In the genomic region with DNA sequence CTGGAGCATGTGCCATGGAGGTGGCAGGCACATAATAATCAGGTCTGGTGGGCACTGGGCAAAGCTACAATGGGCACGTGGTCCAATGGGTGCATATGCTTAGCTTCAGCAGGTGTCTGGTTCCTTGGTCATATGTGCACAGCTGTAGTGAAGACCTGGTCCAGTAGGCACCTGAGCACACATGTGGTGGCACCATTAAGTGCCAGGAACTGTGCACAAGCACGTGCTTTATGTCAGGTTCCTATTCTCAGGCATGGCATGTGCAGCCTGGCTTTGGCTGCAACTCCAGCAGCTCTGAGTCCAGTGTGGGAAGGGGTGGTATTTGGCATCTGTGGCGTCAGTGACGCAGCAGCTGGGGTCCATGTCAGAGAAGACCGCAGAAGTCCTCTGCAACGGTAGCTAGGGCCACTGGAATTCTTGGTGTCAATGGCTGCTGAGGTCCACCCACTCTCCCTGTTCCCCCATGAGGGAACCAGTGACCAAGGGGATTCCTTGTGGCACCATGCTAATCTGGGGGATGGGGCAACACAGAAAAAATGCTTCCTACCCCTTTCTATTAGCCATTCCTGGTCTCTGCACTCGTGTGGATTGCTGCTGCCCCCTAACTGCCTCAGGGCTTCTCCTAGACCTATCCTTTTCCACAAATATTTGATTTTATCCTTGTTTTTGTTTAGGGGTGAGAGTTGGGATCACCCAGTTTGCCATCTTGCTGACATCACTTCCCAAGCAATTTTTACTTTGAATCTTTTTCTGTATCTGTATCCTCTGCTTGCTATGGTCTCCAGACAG, we compare ENCODE assay signal across 2 cellular contexts.
TF ChIP-seq lines count a peak whose summit lies in the region.

No MANE protein-coding gene starts in this region.

TF ChIP-seq in GM23338, 12 proteins besides CTCF, POLR2A, EP300 and RAD21 (continues in another document):
- TF ChIP-seq NANOG (IDR thresholded peaks at IDR 0.05; ENCODE audit: borderline replicate concordance) = no peak
- TF ChIP-seq, protein P1, sequence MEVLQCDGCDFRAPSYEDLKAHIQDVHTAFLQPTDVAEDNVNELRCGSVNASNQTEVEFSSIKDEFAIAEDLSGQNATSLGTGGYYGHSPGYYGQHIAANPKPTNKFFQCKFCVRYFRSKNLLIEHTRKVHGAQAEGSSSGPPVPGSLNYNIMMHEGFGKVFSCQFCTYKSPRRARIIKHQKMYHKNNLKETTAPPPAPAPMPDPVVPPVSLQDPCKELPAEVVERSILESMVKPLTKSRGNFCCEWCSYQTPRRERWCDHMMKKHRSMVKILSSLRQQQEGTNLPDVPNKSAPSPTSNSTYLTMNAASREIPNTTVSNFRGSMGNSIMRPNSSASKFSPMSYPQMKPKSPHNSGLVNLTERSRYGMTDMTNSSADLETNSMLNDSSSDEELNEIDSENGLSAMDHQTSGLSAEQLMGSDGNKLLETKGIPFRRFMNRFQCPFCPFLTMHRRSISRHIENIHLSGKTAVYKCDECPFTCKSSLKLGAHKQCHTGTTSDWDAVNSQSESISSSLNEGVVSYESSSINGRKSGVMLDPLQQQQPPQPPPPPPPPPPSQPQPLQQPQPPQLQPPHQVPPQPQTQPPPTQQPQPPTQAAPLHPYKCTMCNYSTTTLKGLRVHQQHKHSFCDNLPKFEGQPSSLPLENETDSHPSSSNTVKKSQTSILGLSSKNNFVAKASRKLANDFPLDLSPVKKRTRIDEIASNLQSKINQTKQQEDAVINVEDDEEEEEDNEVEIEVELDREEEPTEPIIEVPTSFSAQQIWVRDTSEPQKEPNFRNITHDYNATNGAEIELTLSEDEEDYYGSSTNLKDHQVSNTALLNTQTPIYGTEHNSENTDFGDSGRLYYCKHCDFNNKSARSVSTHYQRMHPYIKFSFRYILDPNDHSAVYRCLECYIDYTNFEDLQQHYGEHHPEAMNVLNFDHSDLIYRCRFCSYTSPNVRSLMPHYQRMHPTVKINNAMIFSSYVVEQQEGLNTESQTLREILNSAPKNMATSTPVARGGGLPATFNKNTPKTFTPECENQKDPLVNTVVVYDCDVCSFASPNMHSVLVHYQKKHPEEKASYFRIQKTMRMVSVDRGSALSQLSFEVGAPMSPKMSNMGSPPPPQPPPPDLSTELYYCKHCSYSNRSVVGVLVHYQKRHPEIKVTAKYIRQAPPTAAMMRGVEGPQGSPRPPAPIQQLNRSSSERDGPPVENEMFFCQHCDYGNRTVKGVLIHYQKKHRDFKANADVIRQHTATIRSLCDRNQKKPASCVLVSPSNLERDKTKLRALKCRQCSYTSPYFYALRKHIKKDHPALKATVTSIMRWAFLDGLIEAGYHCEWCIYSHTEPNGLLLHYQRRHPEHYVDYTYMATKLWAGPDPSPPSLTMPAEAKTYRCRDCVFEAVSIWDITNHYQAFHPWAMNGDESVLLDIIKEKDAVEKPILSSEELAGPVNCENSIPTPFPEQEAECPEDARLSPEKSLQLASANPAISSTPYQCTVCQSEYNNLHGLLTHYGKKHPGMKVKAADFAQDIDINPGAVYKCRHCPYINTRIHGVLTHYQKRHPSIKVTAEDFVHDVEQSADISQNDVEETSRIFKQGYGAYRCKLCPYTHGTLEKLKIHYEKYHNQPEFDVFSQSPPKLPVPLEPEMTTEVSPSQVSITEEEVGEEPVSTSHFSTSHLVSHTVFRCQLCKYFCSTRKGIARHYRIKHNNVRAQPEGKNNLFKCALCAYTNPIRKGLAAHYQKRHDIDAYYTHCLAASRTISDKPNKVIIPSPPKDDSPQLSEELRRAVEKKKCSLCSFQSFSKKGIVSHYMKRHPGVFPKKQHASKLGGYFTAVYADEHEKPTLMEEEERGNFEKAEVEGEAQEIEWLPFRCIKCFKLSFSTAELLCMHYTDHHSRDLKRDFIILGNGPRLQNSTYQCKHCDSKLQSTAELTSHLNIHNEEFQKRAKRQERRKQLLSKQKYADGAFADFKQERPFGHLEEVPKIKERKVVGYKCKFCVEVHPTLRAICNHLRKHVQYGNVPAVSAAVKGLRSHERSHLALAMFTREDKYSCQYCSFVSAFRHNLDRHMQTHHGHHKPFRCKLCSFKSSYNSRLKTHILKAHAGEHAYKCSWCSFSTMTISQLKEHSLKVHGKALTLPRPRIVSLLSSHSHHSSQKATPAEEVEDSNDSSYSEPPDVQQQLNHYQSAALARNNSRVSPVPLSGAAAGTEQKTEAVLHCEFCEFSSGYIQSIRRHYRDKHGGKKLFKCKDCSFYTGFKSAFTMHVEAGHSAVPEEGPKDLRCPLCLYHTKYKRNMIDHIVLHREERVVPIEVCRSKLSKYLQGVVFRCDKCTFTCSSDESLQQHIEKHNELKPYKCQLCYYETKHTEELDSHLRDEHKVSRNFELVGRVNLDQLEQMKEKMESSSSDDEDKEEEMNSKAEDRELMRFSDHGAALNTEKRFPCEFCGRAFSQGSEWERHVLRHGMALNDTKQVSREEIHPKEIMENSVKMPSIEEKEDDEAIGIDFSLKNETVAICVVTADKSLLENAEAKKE (CRISPR knock-in tag; IDR thresholded peaks at IDR 0.05) = no peak
- TF ChIP-seq ZNF331 (CRISPR knock-in tag; IDR thresholded peaks at IDR 0.05; ENCODE audit: low read depth) = no peak
- no peak for TF ChIP-seq ZNF114 (CRISPR knock-in tag; IDR thresholded peaks at IDR 0.05)
- no peak for TF ChIP-seq STAT1 (IDR thresholded peaks at IDR 0.05; ENCODE audit: unreplicated experiment)
- TF ChIP-seq, protein P2, sequence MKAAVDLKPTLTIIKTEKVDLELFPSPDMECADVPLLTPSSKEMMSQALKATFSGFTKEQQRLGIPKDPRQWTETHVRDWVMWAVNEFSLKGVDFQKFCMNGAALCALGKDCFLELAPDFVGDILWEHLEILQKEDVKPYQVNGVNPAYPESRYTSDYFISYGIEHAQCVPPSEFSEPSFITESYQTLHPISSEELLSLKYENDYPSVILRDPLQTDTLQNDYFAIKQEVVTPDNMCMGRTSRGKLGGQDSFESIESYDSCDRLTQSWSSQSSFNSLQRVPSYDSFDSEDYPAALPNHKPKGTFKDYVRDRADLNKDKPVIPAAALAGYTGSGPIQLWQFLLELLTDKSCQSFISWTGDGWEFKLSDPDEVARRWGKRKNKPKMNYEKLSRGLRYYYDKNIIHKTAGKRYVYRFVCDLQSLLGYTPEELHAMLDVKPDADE (IDR thresholded peaks at IDR 0.05) = no peak
- TF ChIP-seq CREB1 (CRISPR knock-in tag; IDR thresholded peaks at IDR 0.05; ENCODE audit: low read depth) = no peak
- no peak for TF ChIP-seq EZH2 (IDR thresholded peaks at IDR 0.05; ENCODE audit: low read depth, unreplicated experiment)
- no peak for TF ChIP-seq EZH2phosphoT487 (IDR thresholded peaks at IDR 0.05; ENCODE audit: unreplicated experiment)
- TF ChIP-seq POLR2AphosphoS5 (IDR thresholded peaks at IDR 0.05; ENCODE audit: low read depth) = no peak

TF ChIP-seq in HCT116, 20 proteins besides CTCF, POLR2A, EP300 and RAD21 (continued from another document):
- TF ChIP-seq TCF7L2 (IDR thresholded peaks at IDR 0.05; ENCODE audit: borderline replicate concordance, extremely low read depth, insufficient read depth, insufficient read length) = no peak
- TF ChIP-seq ELF1 (IDR thresholded peaks at IDR 0.05; ENCODE audit: borderline replicate concordance, low read depth) = no peak
- no peak for TF ChIP-seq SRF (IDR thresholded peaks at IDR 0.05; ENCODE audit: low read depth)
- TF ChIP-seq EZH2phosphoT487 (IDR thresholded peaks at IDR 0.05; ENCODE audit: borderline replicate concordance) = no peak
- TF ChIP-seq ZNF274 (IDR thresholded peaks at IDR 0.05; ENCODE audit: low read depth, low read length) = no peak
- TF ChIP-seq, protein P3, sequence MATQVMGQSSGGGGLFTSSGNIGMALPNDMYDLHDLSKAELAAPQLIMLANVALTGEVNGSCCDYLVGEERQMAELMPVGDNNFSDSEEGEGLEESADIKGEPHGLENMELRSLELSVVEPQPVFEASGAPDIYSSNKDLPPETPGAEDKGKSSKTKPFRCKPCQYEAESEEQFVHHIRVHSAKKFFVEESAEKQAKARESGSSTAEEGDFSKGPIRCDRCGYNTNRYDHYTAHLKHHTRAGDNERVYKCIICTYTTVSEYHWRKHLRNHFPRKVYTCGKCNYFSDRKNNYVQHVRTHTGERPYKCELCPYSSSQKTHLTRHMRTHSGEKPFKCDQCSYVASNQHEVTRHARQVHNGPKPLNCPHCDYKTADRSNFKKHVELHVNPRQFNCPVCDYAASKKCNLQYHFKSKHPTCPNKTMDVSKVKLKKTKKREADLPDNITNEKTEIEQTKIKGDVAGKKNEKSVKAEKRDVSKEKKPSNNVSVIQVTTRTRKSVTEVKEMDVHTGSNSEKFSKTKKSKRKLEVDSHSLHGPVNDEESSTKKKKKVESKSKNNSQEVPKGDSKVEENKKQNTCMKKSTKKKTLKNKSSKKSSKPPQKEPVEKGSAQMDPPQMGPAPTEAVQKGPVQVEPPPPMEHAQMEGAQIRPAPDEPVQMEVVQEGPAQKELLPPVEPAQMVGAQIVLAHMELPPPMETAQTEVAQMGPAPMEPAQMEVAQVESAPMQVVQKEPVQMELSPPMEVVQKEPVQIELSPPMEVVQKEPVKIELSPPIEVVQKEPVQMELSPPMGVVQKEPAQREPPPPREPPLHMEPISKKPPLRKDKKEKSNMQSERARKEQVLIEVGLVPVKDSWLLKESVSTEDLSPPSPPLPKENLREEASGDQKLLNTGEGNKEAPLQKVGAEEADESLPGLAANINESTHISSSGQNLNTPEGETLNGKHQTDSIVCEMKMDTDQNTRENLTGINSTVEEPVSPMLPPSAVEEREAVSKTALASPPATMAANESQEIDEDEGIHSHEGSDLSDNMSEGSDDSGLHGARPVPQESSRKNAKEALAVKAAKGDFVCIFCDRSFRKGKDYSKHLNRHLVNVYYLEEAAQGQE (IDR thresholded peaks at IDR 0.05; ENCODE audit: low read depth) = no peak
